ENCODE assay signal across 8 cellular contexts in genomic region chr3:117059054-117059989, GRCh38.
DNase-seq lines count a peak whose midpoint lies in the region; ATAC-seq and TF ChIP-seq lines count a peak whose summit lies in the region.

No MANE protein-coding gene starts in this region.

- H3K36me3 Mint-ChIP-seq in activated T-cell treated with anti-CD3 and anti-CD28 coated beads, Interleukin-2, amount 50 U/mL, for 24 hours (ENCODE audit: low read depth): no peaks in the 10 kb centered on the region

- POLR2A ChIA-PET in AG04450 (lab: Yijun Ruan, JAX): no interaction called here

- peaks cover 7% of the 10 kb centered on the region; the same call in 1 of the 2 replicates for H3K4me1 ChIP-seq in OCI-LY3 (ENCODE audit: low read length)
- no peaks in the 10 kb centered on the region for H3K4me1 ChIP-seq in testis

- no peak overlapping the region for H3K4me3 Mint-ChIP-seq in activated T-cell treated with anti-CD3 and anti-CD28 coated beads, Interleukin-2, amount 50 U/mL, for 24 hours

- intact Hi-C loops in testis (cut with DNase I; ENCODE audit: low total_unique reads): no loop called here

- H3K79me2 ChIP-seq in OCI-LY3 (ENCODE audit: low read length): no peaks in the 10 kb centered on the region

- H3K9ac ChIP-seq in OCI-LY3 (ENCODE audit: low read length): no peak overlapping the region

- CTCF ChIA-PET in AG04450 (lab: Charles Lee): interaction anchor here (1.0 to 2.8 kb wide), 27 partner anchors 9 to 1022 kb away, joined by 3 to 12 read pairs (median 4); no protein-coding TSS in a partner anchor

- H3K27ac ChIP-seq in AG04450 (ENCODE audit: low read depth, low read length): no peak overlapping the region
- no peak overlapping the region for H3K27ac ChIP-seq in OCI-LY3 (ENCODE audit: low read length)
- H3K27ac ChIP-seq in testis: no peak overlapping the region

- DNase-seq in AG04450 (ENCODE audit: low read depth, low spot score): no peak
- DNase-seq in HFF-Myc (ENCODE audit: extremely low read depth, low read depth): no peak
- peak; percentile 42 for DNase-seq in fibroblast of mammary gland (ENCODE audit: low read depth)
- no peak for DNase-seq in testis
- no peak for DNase-seq in activated T-cell treated with anti-CD3 and anti-CD28 coated beads, Interleukin-2, amount 50 U/mL, for 24 hours

- H3K9me3 ChIP-seq in AG04450 (ENCODE audit: control insufficient read depth, insufficient read depth, low read length): no peaks in the 10 kb centered on the region
- H3K9me3 ChIP-seq in OCI-LY3 (ENCODE audit: insufficient read depth, low read length): no peaks in the 10 kb centered on the region
- no peaks in the 10 kb centered on the region for H3K9me3 ChIP-seq in testis

- H2AFZ ChIP-seq in OCI-LY3 (ENCODE audit: low read depth, low read length): no peak overlapping the region

- no peaks in the 10 kb centered on the region for H3K27me3 Mint-ChIP-seq in activated T-cell treated with anti-CD3 and anti-CD28 coated beads, Interleukin-2, amount 50 U/mL, for 24 hours

- no peak overlapping the region for H3K27ac Mint-ChIP-seq in activated T-cell treated with anti-CD3 and anti-CD28 coated beads, Interleukin-2, amount 50 U/mL, for 24 hours

- no peaks in the 10 kb centered on the region for H3K9me3 Mint-ChIP-seq in activated T-cell treated with anti-CD3 and anti-CD28 coated beads, Interleukin-2, amount 50 U/mL, for 24 hours

- H3K4me1 Mint-ChIP-seq in activated T-cell treated with anti-CD3 and anti-CD28 coated beads, Interleukin-2, amount 50 U/mL, for 24 hours (ENCODE audit: low read depth): no peaks in the 10 kb centered on the region

- TF ChIP-seq POLR2A in testis (IDR thresholded peaks at IDR 0.05): no peak

- TF ChIP-seq CTCF in AG04450 (IDR thresholded peaks at IDR 0.05; ENCODE audit: low read depth, low read length) (peak; percentile 49), HFF-Myc (IDR thresholded peaks at IDR 0.05; ENCODE audit: low read depth, low read length, missing control alignments) (peak; percentile 19), OCI-LY3 (IDR thresholded peaks at IDR 0.05; ENCODE audit: low read depth, low read length) (peak; percentile 56), fibroblast of mammary gland (conservative IDR thresholded peaks at IDR 0.05; ENCODE audit: control insufficient read depth, insufficient read depth, low read depth, low read length) (peak; percentile 45), testis (IDR thresholded peaks at IDR 0.05) (peak; percentile 31 to 72 (median 55))

- H3K4me3 ChIP-seq in AG04450 (ENCODE audit: low read depth, low read length): no peak overlapping the region
- no peak overlapping the region for H3K4me3 ChIP-seq in HFF-Myc (replicated peaks; ENCODE audit: low read depth, low read length)
- H3K4me3 ChIP-seq in OCI-LY3 (ENCODE audit: low read length): no peak overlapping the region
- H3K4me3 ChIP-seq in fibroblast of mammary gland (ENCODE audit: control insufficient read depth, low read depth, low read length): no peak overlapping the region
- H3K4me3 ChIP-seq in testis: no peak overlapping the region

- no peaks in the 10 kb centered on the region for H3K36me3 ChIP-seq in OCI-LY3 (replicated peaks; ENCODE audit: low read depth, low read length)
- H3K36me3 ChIP-seq in testis (ENCODE audit: low read depth, missing control alignments): no peaks in the 10 kb centered on the region

- no peaks in the 10 kb centered on the region for H3K27me3 ChIP-seq in AG04450 (ENCODE audit: control insufficient read depth, insufficient read depth, low read length)
- no peaks in the 10 kb centered on the region for H3K27me3 ChIP-seq in OCI-LY3 (ENCODE audit: low read depth, low read length)
- no peaks in the 10 kb centered on the region for H3K27me3 ChIP-seq in testis

- ATAC-seq in HG03469 (IDR thresholded peaks at IDR 0.05; ENCODE audit: unreplicated experiment): no peak
- ATAC-seq in HG03571 (IDR thresholded peaks at IDR 0.05; ENCODE audit: unreplicated experiment): no peak

- H4K20me1 ChIP-seq in OCI-LY3 (ENCODE audit: insufficient read depth, low read length): no peaks in the 10 kb centered on the region

- H3K4me2 ChIP-seq in OCI-LY3 (ENCODE audit: low read length): no peak overlapping the region

- 31 to 34% methylated on average over 6 of the region's 6 CpGs for whole genome bisulfite sequencing in testis, 2 donors
